Comparison of ENCODE assay signal across 8 cellular contexts in the genomic region with DNA sequence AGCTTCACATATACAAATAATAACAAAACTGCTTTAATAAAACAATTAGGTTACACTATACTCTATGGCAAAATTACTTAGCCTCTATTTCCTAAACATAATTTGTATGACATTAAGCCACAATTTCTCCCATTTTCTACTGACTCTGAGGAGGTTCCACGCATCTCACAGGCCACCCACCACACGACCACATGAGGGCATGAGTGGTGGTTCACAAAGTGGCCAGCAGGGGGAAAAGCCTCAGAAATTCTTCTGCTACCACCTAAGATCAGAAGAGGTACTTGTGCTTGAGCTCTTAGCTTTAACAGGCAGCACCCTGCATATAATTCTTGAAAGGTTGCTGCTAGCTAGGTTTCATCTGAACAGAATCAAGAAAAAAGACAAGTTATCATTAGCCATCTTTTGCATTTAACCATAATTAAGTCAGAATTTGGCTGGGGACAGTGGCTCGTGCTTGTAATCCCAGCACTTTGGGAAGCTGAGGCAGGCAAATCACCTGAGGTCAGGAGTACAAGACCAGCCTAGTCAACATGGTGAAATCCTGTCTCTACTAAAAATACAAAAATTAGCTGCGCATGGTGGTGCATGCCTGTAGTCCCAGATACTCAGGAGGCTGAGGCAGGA. TPM values are rescaled to one million over a fixed set of nuclear protein-coding genes. Genes with fewer than 3 reads are reported as not detected.
DNase-seq lines count a peak whose midpoint lies in the region; ATAC-seq, FAIRE-seq and TF ChIP-seq lines count a peak whose summit lies in the region.

No MANE protein-coding gene starts in this region.

- TF ChIP-seq POLR2A in GM12892 (IDR thresholded peaks at IDR 0.05; ENCODE audit: low read depth, low read length): no peak

- H3K9me3 Mint-ChIP-seq in activated B cell treated with CpG ODN at 0.5 μM for 24 hours: no peaks in the 10 kb centered on the region
- no peaks in the 10 kb centered on the region for H3K9me3 Mint-ChIP-seq in central memory CD8-positive, alpha-beta T cell
- no peaks in the 10 kb centered on the region for H3K9me3 Mint-ChIP-seq in memory B cell

- H3K27me3 Mint-ChIP-seq in activated B cell treated with CpG ODN at 0.5 μM for 24 hours (no peaks in the 10 kb centered on the region), memory B cell (no peaks in the 10 kb centered on the region)
- H3K27me3 Mint-ChIP-seq in central memory CD8-positive, alpha-beta T cell: no peaks in the 10 kb centered on the region

- no peak overlapping the region for H3K4me3 Mint-ChIP-seq in activated B cell treated with CpG ODN at 0.5 μM for 24 hours
- H3K4me3 Mint-ChIP-seq in central memory CD8-positive, alpha-beta T cell: no peak overlapping the region
- H3K4me3 Mint-ChIP-seq in memory B cell: peak overlapping the region; percentile 0

- ATAC-seq in HG02852 (IDR thresholded peaks at IDR 0.05; ENCODE audit: unreplicated experiment) (peak; percentile 91), activated B cell treated with CpG ODN at 0.5 μM for 24 hours (ENCODE audit: low read depth) (peak; percentile 99), memory B cell (ENCODE audit: low read depth) (peak; percentile 99)
- ATAC-seq in central memory CD8-positive, alpha-beta T cell (replicated peaks; ENCODE audit: extremely low read depth, poor library complexity, severe bottlenecking): peak; percentile 96

- FAIRE-seq in GM12892 (lab: Jason Lieb, UNC): peak; percentile 87

- TF ChIP-seq CTCF in 22Rv1 (IDR thresholded peaks at IDR 0.05) (peak; percentile 84), activated B cell treated with CpG ODN at 0.5 μM for 24 hours (IDR thresholded peaks at IDR 0.05) (peak; percentile 53)

- DNase-seq in GM12892 (ENCODE audit: insufficient read length) (no peak), NCI-H1694 (lab: John Stamatoyannopoulos, UW) (peak; percentile 46), activated B cell treated with CpG ODN at 0.5 μM for 24 hours (peak; percentile 54), memory B cell (ENCODE audit: low spot score in 2 of 2) (peak; percentile 74 to 75)
- DNase-seq in central memory CD8-positive, alpha-beta T cell (ENCODE audit: low spot score in 2 of 2): peak; percentile 66 to 73
- DNase-seq in stimulated activated CD8-positive, alpha-beta memory T cell treated with anti-CD3 and anti-CD28 coated beads, Interleukin-4, amount 100 ng/mL, for 24 hours (ENCODE audit: low read depth): peak; percentile 60

- H3K36me3 Mint-ChIP-seq in activated B cell treated with CpG ODN at 0.5 μM for 24 hours (ENCODE audit: low read depth) (peaks cover 66% of the 10 kb centered on the region), memory B cell (peaks cover 16% of the 10 kb centered on the region)
- peaks cover 55% of the 10 kb centered on the region for H3K36me3 Mint-ChIP-seq in central memory CD8-positive, alpha-beta T cell (ENCODE audit: insufficient read depth)

- H3K27ac ChIP-seq in 22Rv1: 0 out of 2 replicates have a peak overlapping the region, but pooled peaks have one; percentile 1

- peaks cover 40% of the 10 kb centered on the region for H3K4me1 Mint-ChIP-seq in activated B cell treated with CpG ODN at 0.5 μM for 24 hours
- peaks cover 54% of the 10 kb centered on the region for H3K4me1 Mint-ChIP-seq in central memory CD8-positive, alpha-beta T cell
- peaks cover 18% of the 10 kb centered on the region for H3K4me1 Mint-ChIP-seq in memory B cell

- POLR2A ChIA-PET in activated B cell treated with CpG ODN at 0.5 μM for 24 hours (lab: Charles Lee): interaction anchor here (0.6 to 3.7 kb wide), 10 partner anchors 8 to 1110 kb away, joined by 3 to 63 read pairs (median 4); partner anchors contain the start of genes LPXN and ZFP91

- H3K27ac Mint-ChIP-seq in activated B cell treated with CpG ODN at 0.5 μM for 24 hours (peak overlapping the region; percentile 36), memory B cell (no peak overlapping the region)
- no peak overlapping the region for H3K27ac Mint-ChIP-seq in central memory CD8-positive, alpha-beta T cell (ENCODE audit: low read depth)

- CTCF ChIA-PET in activated B cell treated with CpG ODN at 0.5 μM for 24 hours (lab: Charles Lee): interaction anchor here (0.6 to 4.1 kb wide), 35 partner anchors 9 to 999 kb away, joined by 3 to 63 read pairs (median 5); partner anchors contain the start of genes CNTF, LPXN and ZFP91

- intact Hi-C loops in activated B cell treated with CpG ODN at 0.5 μM for 24 hours (cut with micrococcal nuclease): loop anchor here (1.0 to 2.0 kb wide), 7 partner anchors 11 to 568 kb away; partner anchors contain the start of gene ZFP91

RNA-seq across cellular contexts. Expression of gene LPXN, which starts 7.7 kb away (rescaled TPM):
- polyA plus RNA-seq in GM12892 (2012; ENCODE audit: missing spikeins): 174 TPM
- total RNA-seq in activated B cell treated with CpG ODN at 0.5 μM for 24 hours: 279 and 284 TPM in 2 replicates

RNA-seq across cellular contexts. Expression of gene ZFP91, which starts 10.9 kb away (rescaled TPM):
- polyA plus RNA-seq in GM12892 (2012; ENCODE audit: missing spikeins): 27.4 TPM
- 50.8 and 52.9 TPM in 2 replicates for total RNA-seq in activated B cell treated with CpG ODN at 0.5 μM for 24 hours

RNA-seq across cellular contexts. Expression of gene CNTF, which starts 54.5 kb away (rescaled TPM):
- 0.87 TPM for polyA plus RNA-seq in GM12892 (2012; ENCODE audit: missing spikeins)
- 3.2 and 3.9 TPM in 2 replicates for total RNA-seq in activated B cell treated with CpG ODN at 0.5 μM for 24 hours
